1 cellular context compared by ENCODE assay signal in the genomic region with DNA sequence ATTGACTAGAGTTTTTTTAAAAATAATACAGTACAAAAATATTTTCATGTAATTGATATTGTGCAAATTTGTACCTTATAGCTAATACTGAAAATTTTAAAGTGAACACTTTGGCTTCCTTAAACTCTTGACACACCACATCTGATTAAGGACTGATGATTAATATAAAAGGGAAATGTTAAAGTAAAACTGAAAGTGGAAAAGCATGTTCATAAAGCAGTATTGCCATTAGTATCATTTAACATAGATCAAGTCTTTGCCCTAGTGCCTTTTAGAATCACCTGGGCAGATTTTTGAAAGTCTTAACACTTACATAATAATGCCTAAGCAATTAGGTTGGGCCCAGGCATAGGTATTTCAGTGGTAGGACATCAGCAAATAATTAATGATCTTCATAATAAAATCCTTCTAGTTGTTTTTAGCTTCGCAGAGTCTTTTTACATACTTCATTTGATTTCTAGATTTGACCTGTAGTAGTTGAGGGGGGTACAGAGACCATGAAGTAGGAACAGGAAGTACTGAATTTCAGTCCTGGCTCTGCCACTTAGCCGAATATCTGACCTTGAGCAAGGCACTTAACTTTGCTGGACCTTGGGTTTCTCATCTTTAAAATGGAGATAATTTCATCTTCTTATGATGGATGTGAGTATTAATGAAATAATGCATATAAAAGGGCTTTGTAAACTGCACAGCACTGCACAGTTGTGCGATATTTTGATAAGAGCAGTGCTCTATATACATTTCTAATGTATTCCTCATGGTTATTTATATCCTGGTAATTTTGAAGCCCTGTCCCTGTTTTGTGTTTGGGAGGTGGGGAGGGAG.
TF ChIP-seq lines count a peak whose summit lies in the region.

No MANE protein-coding gene starts in this region.

TF ChIP-seq in HepG2, 621 proteins besides CTCF, POLR2A, EP300 and RAD21 (continued from another document):
- TF ChIP-seq, protein P1, sequence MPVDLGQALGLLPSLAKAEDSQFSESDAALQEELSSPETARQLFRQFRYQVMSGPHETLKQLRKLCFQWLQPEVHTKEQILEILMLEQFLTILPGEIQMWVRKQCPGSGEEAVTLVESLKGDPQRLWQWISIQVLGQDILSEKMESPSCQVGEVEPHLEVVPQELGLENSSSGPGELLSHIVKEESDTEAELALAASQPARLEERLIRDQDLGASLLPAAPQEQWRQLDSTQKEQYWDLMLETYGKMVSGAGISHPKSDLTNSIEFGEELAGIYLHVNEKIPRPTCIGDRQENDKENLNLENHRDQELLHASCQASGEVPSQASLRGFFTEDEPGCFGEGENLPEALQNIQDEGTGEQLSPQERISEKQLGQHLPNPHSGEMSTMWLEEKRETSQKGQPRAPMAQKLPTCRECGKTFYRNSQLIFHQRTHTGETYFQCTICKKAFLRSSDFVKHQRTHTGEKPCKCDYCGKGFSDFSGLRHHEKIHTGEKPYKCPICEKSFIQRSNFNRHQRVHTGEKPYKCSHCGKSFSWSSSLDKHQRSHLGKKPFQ (CRISPR knock-in tag; IDR thresholded peaks at IDR 0.05; ENCODE audit: insufficient replicate concordance), result no peak
- TF ChIP-seq, protein P2, sequence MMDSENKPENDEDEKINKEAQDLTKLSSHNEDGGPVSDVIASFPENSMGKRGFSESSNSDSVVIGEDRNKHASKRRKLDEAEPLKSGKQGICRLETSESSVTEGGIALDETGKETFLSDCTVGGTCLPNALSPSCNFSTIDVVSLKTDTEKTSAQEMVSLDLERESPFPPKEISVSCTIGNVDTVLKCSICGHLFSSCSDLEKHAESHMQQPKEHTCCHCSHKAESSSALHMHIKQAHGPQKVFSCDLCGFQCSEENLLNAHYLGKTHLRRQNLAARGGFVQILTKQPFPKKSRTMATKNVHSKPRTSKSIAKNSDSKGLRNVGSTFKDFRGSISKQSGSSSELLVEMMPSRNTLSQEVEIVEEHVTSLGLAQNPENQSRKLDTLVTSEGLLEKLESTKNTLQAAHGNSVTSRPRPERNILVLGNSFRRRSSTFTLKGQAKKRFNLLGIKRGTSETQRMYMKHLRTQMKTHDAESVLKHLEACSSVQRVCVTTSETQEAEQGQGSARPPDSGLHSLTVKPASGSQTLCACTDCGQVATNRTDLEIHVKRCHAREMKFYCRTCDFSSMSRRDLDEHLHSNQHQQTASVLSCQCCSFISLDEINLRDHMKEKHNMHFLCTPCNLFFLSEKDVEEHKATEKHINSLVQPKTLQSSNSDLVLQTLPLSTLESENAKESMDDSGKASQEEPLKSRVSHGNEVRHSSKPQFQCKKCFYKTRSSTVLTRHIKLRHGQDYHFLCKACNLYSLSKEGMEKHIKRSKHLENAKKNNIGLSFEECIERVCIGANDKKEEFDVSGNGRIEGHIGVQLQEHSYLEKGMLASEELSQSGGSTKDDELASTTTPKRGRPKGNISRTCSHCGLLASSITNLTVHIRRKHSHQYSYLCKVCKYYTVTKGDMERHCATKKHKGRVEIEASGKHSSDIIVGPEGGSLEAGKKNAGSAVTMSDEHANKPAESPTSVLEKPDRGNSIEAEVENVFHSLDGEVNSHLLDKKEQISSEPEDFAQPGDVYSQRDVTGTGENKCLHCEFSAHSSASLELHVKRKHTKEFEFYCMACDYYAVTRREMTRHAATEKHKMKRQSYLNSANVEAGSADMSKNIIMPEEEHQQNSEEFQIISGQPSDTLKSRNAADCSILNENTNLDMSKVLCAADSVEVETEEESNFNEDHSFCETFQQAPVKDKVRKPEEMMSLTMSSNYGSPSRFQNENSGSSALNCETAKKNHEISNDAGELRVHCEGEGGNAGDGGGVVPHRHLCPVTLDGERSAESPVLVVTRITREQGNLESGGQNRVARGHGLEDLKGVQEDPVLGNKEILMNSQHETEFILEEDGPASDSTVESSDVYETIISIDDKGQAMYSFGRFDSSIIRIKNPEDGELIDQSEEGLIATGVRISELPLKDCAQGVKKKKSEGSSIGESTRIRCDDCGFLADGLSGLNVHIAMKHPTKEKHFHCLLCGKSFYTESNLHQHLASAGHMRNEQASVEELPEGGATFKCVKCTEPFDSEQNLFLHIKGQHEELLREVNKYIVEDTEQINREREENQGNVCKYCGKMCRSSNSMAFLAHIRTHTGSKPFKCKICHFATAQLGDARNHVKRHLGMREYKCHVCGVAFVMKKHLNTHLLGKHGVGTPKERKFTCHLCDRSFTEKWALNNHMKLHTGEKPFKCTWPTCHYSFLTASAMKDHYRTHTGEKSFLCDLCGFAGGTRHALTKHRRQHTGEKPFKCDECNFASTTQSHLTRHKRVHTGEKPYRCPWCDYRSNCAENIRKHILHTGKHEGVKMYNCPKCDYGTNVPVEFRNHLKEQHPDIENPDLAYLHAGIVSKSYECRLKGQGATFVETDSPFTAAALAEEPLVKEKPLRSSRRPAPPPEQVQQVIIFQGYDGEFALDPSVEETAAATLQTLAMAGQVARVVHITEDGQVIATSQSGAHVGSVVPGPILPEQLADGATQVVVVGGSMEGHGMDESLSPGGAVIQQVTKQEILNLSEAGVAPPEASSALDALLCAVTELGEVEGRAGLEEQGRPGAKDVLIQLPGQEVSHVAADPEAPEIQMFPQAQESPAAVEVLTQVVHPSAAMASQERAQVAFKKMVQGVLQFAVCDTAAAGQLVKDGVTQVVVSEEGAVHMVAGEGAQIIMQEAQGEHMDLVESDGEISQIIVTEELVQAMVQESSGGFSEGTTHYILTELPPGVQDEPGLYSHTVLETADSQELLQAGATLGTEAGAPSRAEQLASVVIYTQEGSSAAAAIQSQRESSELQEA (CRISPR knock-in tag; IDR thresholded peaks at IDR 0.05; ENCODE audit: not compliant biosample characterization), result no peak
- TF ChIP-seq, protein P3, sequence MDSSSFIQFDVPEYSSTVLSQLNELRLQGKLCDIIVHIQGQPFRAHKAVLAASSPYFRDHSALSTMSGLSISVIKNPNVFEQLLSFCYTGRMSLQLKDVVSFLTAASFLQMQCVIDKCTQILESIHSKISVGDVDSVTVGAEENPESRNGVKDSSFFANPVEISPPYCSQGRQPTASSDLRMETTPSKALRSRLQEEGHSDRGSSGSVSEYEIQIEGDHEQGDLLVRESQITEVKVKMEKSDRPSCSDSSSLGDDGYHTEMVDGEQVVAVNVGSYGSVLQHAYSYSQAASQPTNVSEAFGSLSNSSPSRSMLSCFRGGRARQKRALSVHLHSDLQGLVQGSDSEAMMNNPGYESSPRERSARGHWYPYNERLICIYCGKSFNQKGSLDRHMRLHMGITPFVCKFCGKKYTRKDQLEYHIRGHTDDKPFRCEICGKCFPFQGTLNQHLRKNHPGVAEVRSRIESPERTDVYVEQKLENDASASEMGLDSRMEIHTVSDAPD (CRISPR knock-in tag; IDR thresholded peaks at IDR 0.05), result no peak
- TF ChIP-seq REL (CRISPR knock-in tag; conservative IDR thresholded peaks at IDR 0.05), result no peak
- TF ChIP-seq, protein P4, sequence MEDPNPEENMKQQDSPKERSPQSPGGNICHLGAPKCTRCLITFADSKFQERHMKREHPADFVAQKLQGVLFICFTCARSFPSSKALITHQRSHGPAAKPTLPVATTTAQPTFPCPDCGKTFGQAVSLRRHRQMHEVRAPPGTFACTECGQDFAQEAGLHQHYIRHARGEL (CRISPR knock-in tag; IDR thresholded peaks at IDR 0.05), result no peak
